In the genomic region with DNA sequence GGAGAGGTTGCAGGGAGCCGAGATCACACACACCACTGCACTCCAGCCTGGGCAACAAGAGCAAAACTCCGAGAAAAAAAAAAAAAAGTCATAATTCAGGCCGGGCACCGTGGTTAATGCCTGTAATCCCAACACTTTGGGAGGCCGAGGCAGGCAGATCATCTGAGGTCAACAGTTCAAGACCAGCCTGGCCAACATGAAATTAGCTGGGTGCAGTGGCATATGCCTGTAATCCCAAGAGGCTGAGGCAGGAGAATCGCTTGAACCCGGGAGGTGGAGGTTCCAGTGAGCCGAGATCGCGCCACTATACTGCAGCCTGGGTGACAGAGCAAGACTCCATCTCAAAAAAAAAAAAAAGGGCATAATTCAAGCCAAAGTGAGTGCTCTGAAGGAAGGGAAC, we compare ENCODE assay signal across 8 cellular contexts. TPM values are rescaled to one million over a fixed set of nuclear protein-coding genes. Genes with fewer than 3 reads are reported as not detected.
DNase-seq lines count a peak whose midpoint lies in the region; ATAC-seq and TF ChIP-seq lines count a peak whose summit lies in the region.
"Not testable (repeated sequence)": the region's sequence is repeated elsewhere in the genome, so short reads cannot be mapped to it uniquely, and the experiment has no call there.

No MANE protein-coding gene starts in this region.

- POLR2A ChIA-PET in PC-3 (lab: Charles Lee; ENCODE audit: unreplicated experiment) = not testable (repeated sequence)
- POLR2A ChIA-PET in activated CD4-positive, alpha-beta memory T cell treated with anti-CD3 and anti-CD28 coated beads, Interleukin-2, amount 10 ng/mL, durations not matched to agents 7 days and 5 days (lab: Charles Lee) = interaction anchor here (0.6 to 4.8 kb wide), 5 partner anchors 35 to 346 kb away, joined by 4 to 51 read pairs (median 4); a partner anchor contains a TSS

- H3K4me1 ChIP-seq in HAP-1 = not testable (repeated sequence)
- peaks cover 25% of the 10 kb centered on the region for H3K4me1 ChIP-seq in PC-3 (ENCODE audit: insufficient read depth, low read length)
- H3K4me1 ChIP-seq in adrenal gland (replicated peaks in 1 of 2) = peaks cover 8 to 24% of the 10 kb centered on the region in 2 donors
- H3K4me1 ChIP-seq in heart right ventricle = peaks cover 11 to 52% (median 45%) of the 10 kb centered on the region in 9 donors

- not testable (repeated sequence) for H2AFZ ChIP-seq in PC-3 (ENCODE audit: low read length)

- ATAC-seq in PC-3; heart right ventricle; natural killer cell; stimulated activated naive B cell treated with anti-CD40 and anti-IgM and Interleukin-4, amounts not matched to agents 10 μg/mL and 1 μg/mL and 100 μg/mL, for 72 hours (replicated peaks): not testable (repeated sequence)

- peaks cover 53% of the 10 kb centered on the region for H3K36me3 Mint-ChIP-seq in activated CD4-positive, alpha-beta memory T cell treated with anti-CD3 and anti-CD28 coated beads, Interleukin-2, amount 10 ng/mL, durations not matched to agents 7 days and 5 days (ENCODE audit: low read depth)
- not testable (repeated sequence) for H3K36me3 Mint-ChIP-seq in natural killer cell
- H3K36me3 Mint-ChIP-seq in stimulated activated naive B cell treated with anti-CD40 and anti-IgM and Interleukin-4, amounts not matched to agents 10 μg/mL and 1 μg/mL and 100 μg/mL, for 72 hours = peaks cover 37 to 46% of the 10 kb centered on the region in 2 donors

- H3K9me3 Mint-ChIP-seq in activated CD4-positive, alpha-beta memory T cell treated with anti-CD3 and anti-CD28 coated beads, Interleukin-2, amount 10 ng/mL, durations not matched to agents 7 days and 5 days; natural killer cell; stimulated activated naive B cell treated with anti-CD40 and anti-IgM and Interleukin-4, amounts not matched to agents 10 μg/mL and 1 μg/mL and 100 μg/mL, for 72 hours: not testable (repeated sequence)

- H3K79me2 ChIP-seq in PC-3 (ENCODE audit: low read length) = peaks cover 57% of the 10 kb centered on the region

- WGBS in adrenal gland, 4 donors = 71 to 86% (median 78%) methylated on average over 10 of the region's 10 CpGs
- WGBS in heart right ventricle, 2 donors = 90 to 91% methylated on average over 10 of the region's 10 CpGs

- not testable (repeated sequence) for H3K9me3 ChIP-seq in HAP-1; PC-3 (ENCODE audit: low read length); adrenal gland (replicated peaks in 1 of 3); heart right ventricle

- not testable (repeated sequence) for TF ChIP-seq POLR2A in adrenal gland (IDR thresholded peaks at IDR 0.05)

- H3K27me3 Mint-ChIP-seq in activated CD4-positive, alpha-beta memory T cell treated with anti-CD3 and anti-CD28 coated beads, Interleukin-2, amount 10 ng/mL, durations not matched to agents 7 days and 5 days; natural killer cell (ENCODE audit: low read depth in 2 of 2): not testable (repeated sequence)
- H3K27me3 Mint-ChIP-seq in stimulated activated naive B cell treated with anti-CD40 and anti-IgM and Interleukin-4, amounts not matched to agents 10 μg/mL and 1 μg/mL and 100 μg/mL, for 72 hours = peaks cover 4 to 12% of the 10 kb centered on the region in 2 donors

- peaks cover 60% of the 10 kb centered on the region for H3K4me1 Mint-ChIP-seq in activated CD4-positive, alpha-beta memory T cell treated with anti-CD3 and anti-CD28 coated beads, Interleukin-2, amount 10 ng/mL, durations not matched to agents 7 days and 5 days
- H3K4me1 Mint-ChIP-seq in natural killer cell = peaks cover 32 to 38% of the 10 kb centered on the region in 2 donors
- H3K4me1 Mint-ChIP-seq in stimulated activated naive B cell treated with anti-CD40 and anti-IgM and Interleukin-4, amounts not matched to agents 10 μg/mL and 1 μg/mL and 100 μg/mL, for 72 hours = peaks cover 26 to 49% of the 10 kb centered on the region in 2 donors

- CTCF ChIA-PET in PC-3 (lab: Charles Lee) = interaction anchor here (0.6 kb wide), 1 partner anchor 165 kb away, joined by 3 read pairs; no protein-coding TSS in a partner anchor
- CTCF ChIA-PET in activated CD4-positive, alpha-beta memory T cell treated with anti-CD3 and anti-CD28 coated beads, Interleukin-2, amount 10 ng/mL, durations not matched to agents 7 days and 5 days (lab: Charles Lee) = interaction anchor here (0.9 to 1.5 kb wide), 2 partner anchors 11 to 50 kb away, joined by 3 read pairs; a partner anchor contains a TSS

- H3K36me3 ChIP-seq in HAP-1 (replicated peaks) (peaks cover 47% of the 10 kb centered on the region), PC-3 (ENCODE audit: low read depth, low read length) (peaks cover 38% of the 10 kb centered on the region), adrenal gland (replicated peaks in 1 of 2) (peaks cover 0 to 51% of the 10 kb centered on the region in 2 donors), heart right ventricle (peaks cover 0 to 55% (median 37%) of the 10 kb centered on the region in 9 donors)

- not testable (repeated sequence) for DNase-seq in HAP-1 (ENCODE audit: low spot score in 2 of 2); PC-3; activated CD4-positive, alpha-beta memory T cell treated with anti-CD3 and anti-CD28 coated beads, Interleukin-2, amount 10 ng/mL, durations not matched to agents 7 days and 5 days; adrenal gland; heart right ventricle; natural killer cell; stimulated activated naive B cell treated with anti-CD40 and anti-IgM and Interleukin-4, amounts not matched to agents 10 μg/mL and 1 μg/mL and 100 μg/mL, for 72 hours

- H3K9me2 ChIP-seq in PC-3 (replicated peaks; ENCODE audit: low read length) = not testable (repeated sequence)

- H3F3A ChIP-seq in PC-3 (ENCODE audit: low read length, unreplicated experiment) = not testable (repeated sequence)

- intact Hi-C loops in PC-3 (cut with micrococcal nuclease) (loop anchor here (2.0 to 5.0 kb wide), 2 partner anchors 117 to 165 kb away; no protein-coding TSS in a partner anchor), adrenal gland (cut with DNase I) (loop anchor here (5.0 to 10.0 kb wide), 3 partner anchors 55 to 122 kb away; a partner anchor contains a TSS), heart right ventricle (cut with DNase I) (loop anchor here in 8 of 10 donors (2.0 to 10.0 kb wide), 7 partner anchors 51 to 405 kb away; a partner anchor contains a TSS), natural killer cell (cut with micrococcal nuclease) (loop anchor here (2.0 to 10.0 kb wide), 2 partner anchors 51 to 405 kb away; a partner anchor contains a TSS)

- in situ Hi-C loops in HAP-1 (cut with MboI; ENCODE audit: low sequenced_read_pairs) = loop anchor here (5.0 kb wide), 1 partner anchor 157 kb away; no protein-coding TSS in a partner anchor

- not testable (repeated sequence) for BruUV-seq in PC-3 (replicated peaks; lab: Mats Ljungman, UMichigan)

- H4K20me1 ChIP-seq in PC-3 (ENCODE audit: low read length) = not testable (repeated sequence)

- H3K27me3 ChIP-seq in HAP-1 (ENCODE audit: low read depth); PC-3 (ENCODE audit: low read length); adrenal gland; heart right ventricle: not testable (repeated sequence)

- H3K4me2 ChIP-seq in PC-3 (ENCODE audit: low read length) = peak overlapping the region; percentile 85

- peak overlapping the region; percentile 95 for H3K27ac Mint-ChIP-seq in activated CD4-positive, alpha-beta memory T cell treated with anti-CD3 and anti-CD28 coated beads, Interleukin-2, amount 10 ng/mL, durations not matched to agents 7 days and 5 days
- H3K27ac Mint-ChIP-seq in natural killer cell = peak overlapping the region; percentile 96 to 99
- H3K27ac Mint-ChIP-seq in stimulated activated naive B cell treated with anti-CD40 and anti-IgM and Interleukin-4, amounts not matched to agents 10 μg/mL and 1 μg/mL and 100 μg/mL, for 72 hours = peak overlapping the region; percentile 98

- H3K27ac ChIP-seq in C4-2B = peak overlapping the region; percentile 88; the same call in 1 of the 2 replicates
- H3K27ac ChIP-seq in PC-3 (ENCODE audit: low read length) = not testable (repeated sequence)
- H3K27ac ChIP-seq in adrenal gland = peak overlapping the region in 3 of 5 donors; percentile 14 to 87 (median 87)
- H3K27ac ChIP-seq in heart right ventricle = peak overlapping the region in 6 of 10 donors; percentile 81 to 96 (median 93)

- peak overlapping the region; percentile 94 for H3K9ac ChIP-seq in PC-3 (ENCODE audit: low read length)

- H3K4me3 ChIP-seq in HAP-1 (peak overlapping the region; percentile 79), PC-3 (ENCODE audit: low read length) (peak overlapping the region; percentile 74), adrenal gland (peak overlapping the region in 1 of 4 donors; percentile 83), heart right ventricle (peak overlapping the region in 8 of 10 donors; percentile 18 to 93 (median 72))

- TF ChIP-seq CTCF in C4-2B (conservative IDR thresholded peaks at IDR 0.05); PC-3 (conservative IDR thresholded peaks at IDR 0.05; ENCODE audit: low read depth, low read length); adrenal gland (IDR thresholded peaks at IDR 0.05); heart right ventricle (IDR thresholded peaks at IDR 0.05); natural killer cell (IDR thresholded peaks at IDR 0.05): not testable (repeated sequence)

- peak overlapping the region; percentile 91 for H3K4me3 Mint-ChIP-seq in activated CD4-positive, alpha-beta memory T cell treated with anti-CD3 and anti-CD28 coated beads, Interleukin-2, amount 10 ng/mL, durations not matched to agents 7 days and 5 days
- peak overlapping the region; percentile 91 for H3K4me3 Mint-ChIP-seq in natural killer cell
- H3K4me3 Mint-ChIP-seq in stimulated activated naive B cell treated with anti-CD40 and anti-IgM and Interleukin-4, amounts not matched to agents 10 μg/mL and 1 μg/mL and 100 μg/mL, for 72 hours = peak overlapping the region; percentile 83 to 91

RNA-seq across cellular contexts. Expression of a gene that starts 50.8 kb away (rescaled TPM):
- total RNA-seq in PC-3 (2014; rRNA removed) = 39.8 and 50.9 TPM in 2 replicates
- total RNA-seq in activated CD4-positive, alpha-beta memory T cell treated with anti-CD3 and anti-CD28 coated beads, Interleukin-2, amount 10 ng/mL, durations not matched to agents 7 days and 5 days = 10 to 100 TPM; 77.2 to 82.2 TPM
- total RNA-seq in adrenal gland = 100 to 1,000 TPM; 130 to 255 (median 199) TPM
- 100 to 1,000 TPM in 2 of 3 donors, 10 to 100 TPM in 1; 61.8 to 125 (median 119) TPM for polyA plus RNA-seq in adrenal gland
- total RNA-seq in heart right ventricle = 10 to 100 TPM; 38.7 to 88.8 (median 55.3) TPM
- polyA plus RNA-seq in heart right ventricle = 10 to 100 TPM; 36.1 to 42.3 TPM
- total RNA-seq in natural killer cell = 100 to 1,000 TPM; 129 to 160 (median 129) TPM
